ENCODE assay signal across 16 cellular contexts in genomic region chr12:114701553-114701952, GRCh38.
"Had no signal": no experiment of that assay in that cellular context is flagged by ENCODE, and none has a peak within 500 bp of the region (broad histone marks: within the 10 kb centered on the region; RNA-seq: fewer than 3 reads in every experiment).

No MANE protein-coding gene starts in this region.

- H3K27ac ChIP-seq: coronary artery, dorsolateral prefrontal cortex, esophagus muscularis mucosa, foreskin keratinocyte, gastroesophageal sphincter, heart left ventricle, left lung, lower lobe of right lung had no signal

- H3K9me3 ChIP-seq: esophagus muscularis mucosa, gastroesophageal sphincter, heart left ventricle, left lung, lower lobe of right lung, mucosa of descending colon had no signal

- H3K36me3 ChIP-seq: esophagus muscularis mucosa, gastroesophageal sphincter, heart left ventricle, left lung, lower lobe of right lung had no signal

- ATAC-seq: gastroesophageal sphincter, heart left ventricle, left cardiac atrium, left lung, left ventricle myocardium superior, lower lobe of right lung, mucosa of descending colon had no signal

- DNase-seq: dermis blood vessel endothelial cell; dorsolateral prefrontal cortex; effector CD4-positive, alpha-beta T cell; effector memory CD4-positive, alpha-beta T cell; heart left ventricle; hippocampal formation; left cardiac atrium; left lung; left ventricle myocardium superior; lower lobe of right lung; mesenchymal stem cell; mucosa of descending colon had no signal

- H3K4me3 ChIP-seq: coronary artery, dorsolateral prefrontal cortex, esophagus muscularis mucosa, gastroesophageal sphincter, heart left ventricle, left lung, lower lobe of right lung, mucosa of descending colon had no signal

- H3K4me1 ChIP-seq: foreskin keratinocyte, left lung, lower lobe of right lung had no signal
